In the genomic region with DNA sequence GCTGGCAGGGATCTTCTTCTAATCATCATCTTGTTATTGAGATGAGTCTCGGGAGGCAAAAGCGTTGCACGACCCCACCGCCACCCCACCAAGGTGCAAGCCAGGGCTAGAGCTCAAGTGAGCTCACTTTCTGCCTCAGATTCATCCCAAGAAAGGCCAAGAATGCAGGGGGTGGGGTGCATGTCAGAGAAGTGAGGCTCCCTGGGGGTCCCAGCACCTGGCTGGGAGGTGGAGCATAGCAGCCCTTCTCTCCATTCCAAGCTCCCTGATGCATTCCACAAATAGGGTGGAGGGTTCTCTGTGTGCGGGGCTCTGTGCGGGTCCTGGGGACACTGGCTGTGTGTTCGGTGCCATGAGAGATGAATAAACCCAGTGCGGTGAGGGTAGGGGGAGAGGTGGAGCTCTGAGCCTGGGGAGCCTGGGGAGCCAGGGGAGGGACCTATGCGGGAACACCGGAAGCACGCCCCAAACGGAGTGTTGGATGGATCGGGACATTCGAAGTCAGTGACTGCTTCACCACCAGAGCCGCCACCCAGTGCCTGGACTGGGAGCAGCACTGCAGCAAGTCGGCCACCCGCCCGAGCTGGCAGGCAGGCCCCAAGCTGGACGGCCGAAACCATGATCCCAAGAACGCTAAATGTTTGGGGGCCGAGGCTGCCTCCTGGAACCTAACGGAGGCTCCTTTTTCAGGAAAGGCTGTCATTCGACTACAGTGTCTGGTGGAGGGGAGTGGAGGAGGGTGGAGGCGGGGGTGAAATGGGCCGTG, we compare ENCODE assay signal across 1 cellular context.
TF ChIP-seq lines count a peak whose summit lies in the region.

No MANE protein-coding gene starts in this region.

TF ChIP-seq in K562, 482 proteins besides CTCF, POLR2A, EP300 and RAD21:
- TF ChIP-seq GABPA (tag; conservative IDR thresholded peaks at IDR 0.05; ENCODE audit: low read depth) (0 out of 2 replicates have a peak, but pooled peaks have one; percentile 18), BDP1 (IDR thresholded peaks at IDR 0.05; ENCODE audit: insufficient read depth, insufficient read length) (no peak)
TF ChIP-seq in K562: peak in this region for 1.
